1 cellular context compared by ENCODE assay signal in the genomic region with DNA sequence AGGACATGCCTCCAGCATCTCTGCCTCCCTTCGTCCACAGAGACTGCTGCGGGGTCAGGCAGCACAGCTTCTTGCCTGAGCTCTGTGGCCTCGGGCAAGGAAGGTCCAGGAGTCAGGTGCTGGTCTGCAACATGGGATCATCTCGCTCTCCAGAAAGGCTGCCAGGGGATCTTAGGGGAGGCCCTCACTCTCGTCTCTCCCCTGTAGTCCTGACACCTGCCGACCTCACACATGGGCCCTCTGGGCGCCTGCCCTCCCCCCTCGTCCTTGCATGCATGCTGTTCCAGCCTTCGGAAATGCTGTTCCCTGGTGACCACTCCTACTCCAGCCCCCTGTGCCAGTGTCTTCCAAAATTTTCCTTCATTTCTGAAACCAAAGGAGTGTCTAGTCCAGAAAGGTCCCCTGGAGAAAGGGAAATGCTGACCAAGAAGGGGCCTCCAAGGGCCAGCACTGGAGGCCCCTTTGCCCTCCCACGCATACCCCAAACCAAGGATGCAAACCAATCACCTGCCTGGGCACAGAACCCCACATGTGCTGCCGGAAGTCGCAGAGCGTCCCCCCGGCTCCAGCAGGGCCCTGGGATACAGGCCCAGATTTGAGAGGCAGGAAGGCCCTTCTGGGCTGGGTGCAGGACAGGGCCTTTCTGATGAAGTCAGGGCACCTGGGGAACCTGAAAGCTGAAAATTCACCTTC.
TF ChIP-seq lines count a peak whose summit lies in the region.

No MANE protein-coding gene starts in this region.

TF ChIP-seq in GM23338, 12 proteins besides CTCF, POLR2A, EP300 and RAD21 (continued from another document):
- TF ChIP-seq, protein P1, sequence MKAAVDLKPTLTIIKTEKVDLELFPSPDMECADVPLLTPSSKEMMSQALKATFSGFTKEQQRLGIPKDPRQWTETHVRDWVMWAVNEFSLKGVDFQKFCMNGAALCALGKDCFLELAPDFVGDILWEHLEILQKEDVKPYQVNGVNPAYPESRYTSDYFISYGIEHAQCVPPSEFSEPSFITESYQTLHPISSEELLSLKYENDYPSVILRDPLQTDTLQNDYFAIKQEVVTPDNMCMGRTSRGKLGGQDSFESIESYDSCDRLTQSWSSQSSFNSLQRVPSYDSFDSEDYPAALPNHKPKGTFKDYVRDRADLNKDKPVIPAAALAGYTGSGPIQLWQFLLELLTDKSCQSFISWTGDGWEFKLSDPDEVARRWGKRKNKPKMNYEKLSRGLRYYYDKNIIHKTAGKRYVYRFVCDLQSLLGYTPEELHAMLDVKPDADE (IDR thresholded peaks at IDR 0.05): no peak
- TF ChIP-seq ZNF114 (CRISPR knock-in tag; IDR thresholded peaks at IDR 0.05) (no peak), ZNF331 (CRISPR knock-in tag; IDR thresholded peaks at IDR 0.05; ENCODE audit: low read depth) (no peak)
TF ChIP-seq in GM23338: peak in this region for 0.
